Comparison of ENCODE assay signal across 1 cellular context in genomic region chr17:313911-314613, GRCh38.
TF ChIP-seq lines count a peak whose summit lies in the region.

No MANE protein-coding gene starts in this region.

TF ChIP-seq in H1, 55 proteins besides CTCF, POLR2A, EP300 and RAD21:
- TF ChIP-seq SUZ12 (IDR thresholded peaks at IDR 0.05; ENCODE audit: low read length), result no peak
- no peak for TF ChIP-seq BRCA1 (IDR thresholded peaks at IDR 0.05; ENCODE audit: low read depth, low read length)
- TF ChIP-seq POLR2AphosphoS5 (IDR thresholded peaks at IDR 0.05; ENCODE audit: low read depth, low read length), result no peak
- no peak for TF ChIP-seq CHD1 (IDR thresholded peaks at IDR 0.05; ENCODE audit: low read depth, low read length)
- no peak for TF ChIP-seq ATF2 (IDR thresholded peaks at IDR 0.05; ENCODE audit: low read length)
- TF ChIP-seq SIRT6 (IDR thresholded peaks at IDR 0.05; ENCODE audit: low read length), result no peak
